Comparison of ENCODE assay signal across 13 cellular contexts in the genomic region with DNA sequence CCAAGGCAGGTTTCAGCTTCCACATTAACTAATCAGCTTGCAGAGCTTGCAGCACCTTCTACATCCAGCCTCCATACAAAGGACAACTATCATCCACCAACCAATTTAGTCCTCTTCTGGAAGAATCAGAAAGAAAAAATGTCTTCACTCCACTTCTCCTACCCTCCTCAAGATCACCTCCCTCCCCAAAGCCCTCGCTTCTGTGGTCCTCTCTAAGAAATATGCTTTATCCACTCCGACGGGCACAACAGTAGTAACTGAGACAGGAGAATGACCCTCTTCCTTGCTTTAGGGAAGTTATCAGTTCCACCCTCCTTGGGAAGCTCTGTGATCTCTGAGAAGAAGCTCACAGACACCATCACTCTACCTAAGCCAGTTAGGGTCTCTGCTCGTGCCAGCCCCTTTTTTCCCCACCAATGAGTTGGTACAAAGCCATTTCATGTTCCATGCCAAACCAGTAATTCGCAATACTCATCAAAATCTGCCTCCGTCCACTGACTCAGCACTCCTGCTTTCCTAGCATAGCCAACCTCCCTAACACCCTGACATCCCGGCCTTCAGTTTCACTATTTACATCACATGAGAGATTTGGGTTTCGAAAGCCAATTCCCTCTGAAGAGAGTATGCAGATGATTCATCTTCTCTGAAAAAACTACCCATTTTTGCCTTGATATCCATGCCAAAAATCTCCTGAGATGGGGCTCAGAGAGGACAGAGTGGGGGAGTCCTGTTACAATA.
DNase-seq lines count a peak whose midpoint lies in the region; ATAC-seq, FAIRE-seq and TF ChIP-seq lines count a peak whose summit lies in the region.
"Had no signal": no experiment of that assay in that cellular context is flagged by ENCODE, and none has a peak within 500 bp of the region (broad histone marks: within the 10 kb centered on the region; RNA-seq: fewer than 3 reads in every experiment).

No MANE protein-coding gene starts in this region.

- CTCF ChIA-PET in activated CD8-positive, alpha-beta memory T cell treated with anti-CD3 and anti-CD28 coated beads, Interleukin-2, amount 10 ng/mL, durations not matched to agents 7 days and 5 days (lab: Charles Lee), result no interaction called here

- WGBS in GM23248 (ENCODE audit: low coverage in 1 of 2, low lambda C conversion rate in 2 of 2, missing lambda C conversion rate in 2 of 2), 2 experiments, result 22 to 23% methylated on average over 8 of the region's 8 CpGs
- 54% methylated on average over 8 of the region's 8 CpGs for WGBS in right cardiac atrium

- H3K4me3 Mint-ChIP-seq in astrocyte (ENCODE audit: unreplicated experiment), result no peak overlapping the region
- H3K4me3 Mint-ChIP-seq in activated CD8-positive, alpha-beta memory T cell treated with anti-CD3 and anti-CD28 coated beads, Interleukin-2, amount 10 ng/mL, durations not matched to agents 7 days and 5 days, result no peak overlapping the region
- H3K4me3 Mint-ChIP-seq: central memory CD8-positive, alpha-beta T cell; stimulated activated naive CD8-positive, alpha-beta T cell treated with anti-CD3 and anti-CD28 coated beads, Interleukin-15, Interleukin-2, amounts not matched to agents 100 ng/mL and 50 ng/mL, for 24 hours; T-helper 17 cell had no signal

- H2AFZ ChIP-seq in GM23248, result peak overlapping the region; percentile 71
- H2AFZ ChIP-seq in astrocyte (ENCODE audit: low read depth, low read length), result peak overlapping the region; percentile 35

- peaks cover 37% of the 10 kb centered on the region for H3F3A ChIP-seq in GM23248 (ENCODE audit: insufficient read depth)

- H3K36me3 ChIP-seq in GM23248 (ENCODE audit: low read depth) (no peaks in the 10 kb centered on the region), astrocyte (ENCODE audit: insufficient read depth, low read length) (no peaks in the 10 kb centered on the region), stomach smooth muscle (ENCODE audit: control insufficient read depth in 2 of 2, insufficient read depth in 2 of 2, low read length in 2 of 2) (no peaks in the 10 kb centered on the region)

- H3K79me2 ChIP-seq in GM23248 (ENCODE audit: insufficient read depth), result no peaks in the 10 kb centered on the region
- no peaks in the 10 kb centered on the region for H3K79me2 ChIP-seq in astrocyte (ENCODE audit: insufficient read depth, low read length)

- H3K4me2 ChIP-seq in GM23248 (ENCODE audit: unreplicated experiment) (peak overlapping the region; percentile 68), astrocyte (ENCODE audit: low read length) (peak overlapping the region; percentile 73)

- peaks cover 7% of the 10 kb centered on the region for H3K9me3 Mint-ChIP-seq in astrocyte (ENCODE audit: unreplicated experiment)
- H3K9me3 Mint-ChIP-seq in activated CD8-positive, alpha-beta memory T cell treated with anti-CD3 and anti-CD28 coated beads, Interleukin-2, amount 10 ng/mL, durations not matched to agents 7 days and 5 days (ENCODE audit: low read depth), result no peaks in the 10 kb centered on the region
- H3K9me3 Mint-ChIP-seq: central memory CD8-positive, alpha-beta T cell; stimulated activated naive CD8-positive, alpha-beta T cell treated with anti-CD3 and anti-CD28 coated beads, Interleukin-15, Interleukin-2, amounts not matched to agents 100 ng/mL and 50 ng/mL, for 24 hours had no signal

- H3K27me3 ChIP-seq in GM23248 (replicated peaks; ENCODE audit: insufficient read depth) (no peaks in the 10 kb centered on the region), astrocyte (ENCODE audit: insufficient read depth, low read length) (no peaks in the 10 kb centered on the region), right cardiac atrium (ENCODE audit: control insufficient read depth, insufficient read depth) (no peaks in the 10 kb centered on the region), stomach smooth muscle (ENCODE audit: control insufficient read depth in 1 of 2, insufficient read depth in 2 of 2, low read length in 2 of 2) (no peaks in the 10 kb centered on the region)

- 0 out of 2 replicates have a peak overlapping the region, but pooled peaks have one; percentile 37 for H3K4me3 ChIP-seq in GM23248
- peak overlapping the region; percentile 27 for H3K4me3 ChIP-seq in astrocyte (ENCODE audit: insufficient read depth, low read depth, low read length)
- no peak overlapping the region for H3K4me3 ChIP-seq in right cardiac atrium (ENCODE audit: low read length)
- H3K4me3 ChIP-seq in stomach smooth muscle (ENCODE audit: low read length in 2 of 2), result no peak overlapping the region

- H3K4me1 Mint-ChIP-seq in astrocyte (ENCODE audit: low read depth, unreplicated experiment), result peaks cover 66% of the 10 kb centered on the region
- H3K4me1 Mint-ChIP-seq in activated CD8-positive, alpha-beta memory T cell treated with anti-CD3 and anti-CD28 coated beads, Interleukin-2, amount 10 ng/mL, durations not matched to agents 7 days and 5 days, result no peaks in the 10 kb centered on the region

- peaks cover 2% of the 10 kb centered on the region for H3K36me3 Mint-ChIP-seq in astrocyte (ENCODE audit: low read depth, unreplicated experiment)
- no peaks in the 10 kb centered on the region for H3K36me3 Mint-ChIP-seq in activated CD8-positive, alpha-beta memory T cell treated with anti-CD3 and anti-CD28 coated beads, Interleukin-2, amount 10 ng/mL, durations not matched to agents 7 days and 5 days

- no peaks in the 10 kb centered on the region for H3K9me2 ChIP-seq in GM23248 (ENCODE audit: insufficient read depth)

- H3K27ac ChIP-seq in GM23248 (peak overlapping the region; percentile 76), astrocyte (ENCODE audit: low read depth, low read length) (peak overlapping the region; percentile 83), right cardiac atrium (ENCODE audit: low read length) (peak overlapping the region; percentile 93), stomach smooth muscle (ENCODE audit: low read length) (peak overlapping the region; percentile 55)

- peak overlapping the region; percentile 96 for H3K27ac Mint-ChIP-seq in astrocyte (ENCODE audit: unreplicated experiment)
- no peak overlapping the region for H3K27ac Mint-ChIP-seq in activated CD8-positive, alpha-beta memory T cell treated with anti-CD3 and anti-CD28 coated beads, Interleukin-2, amount 10 ng/mL, durations not matched to agents 7 days and 5 days
- H3K27ac Mint-ChIP-seq: stimulated activated naive CD8-positive, alpha-beta T cell treated with anti-CD3 and anti-CD28 coated beads, Interleukin-15, Interleukin-2, amounts not matched to agents 100 ng/mL and 50 ng/mL, for 24 hours; T-helper 17 cell had no signal

- intact Hi-C loops in right cardiac atrium (cut with DNase I), result loop anchor here in 3 of 4 donors (10.0 kb wide), 3 partner anchors 59 to 121 kb away; partner anchors contain the start of gene PKDCC (in 1 of the 3)

- H3K9ac ChIP-seq in GM23248 (peak overlapping the region; percentile 63), astrocyte (ENCODE audit: low read length) (peak overlapping the region; percentile 56), stomach smooth muscle (ENCODE audit: low read length in 2 of 2) (no peak overlapping the region)

- H4K20me1 ChIP-seq in GM23248 (ENCODE audit: insufficient read depth) (no peaks in the 10 kb centered on the region), astrocyte (ENCODE audit: insufficient read depth, low read length) (no peaks in the 10 kb centered on the region)

- DNase-seq in GM23248, result peak; percentile 97
- peak; percentile 95 for DNase-seq in astrocyte (ENCODE audit: low read depth)
- no peak for DNase-seq in right cardiac atrium
- DNase-seq in activated CD8-positive, alpha-beta memory T cell treated with anti-CD3 and anti-CD28 coated beads, Interleukin-2, amount 10 ng/mL, durations not matched to agents 7 days and 5 days, result no peak
- no peak for DNase-seq in stimulated activated CD4-positive, alpha-beta T cell treated with anti-CD3 and anti-CD28 coated beads, Interleukin-12 subunit alpha, Interleukin-12 subunit beta, amount 100 ng/mL, for 4 hours
- no peak for DNase-seq in KG1 (lab: John Stamatoyannopoulos, UW)
- DNase-seq in putamen (ENCODE audit: low spot score), result no peak
- DNase-seq: NCI-H1092, T-helper 17 cell had no signal

- in situ Hi-C loops in GM23248 (cut with MboI), result no loop called here

- TF ChIP-seq CTCF in astrocyte (IDR thresholded peaks at IDR 0.05; ENCODE audit: insufficient read depth, low read depth, low read length), result no peak

- no peak for FAIRE-seq in astrocyte (lab: Jason Lieb, UNC)

- H3K9me3 ChIP-seq in GM23248 (ENCODE audit: low read depth) (no peaks in the 10 kb centered on the region), astrocyte (ENCODE audit: insufficient read depth, low read depth, low read length) (no peaks in the 10 kb centered on the region), right cardiac atrium (ENCODE audit: control insufficient read depth, low read length) (no peaks in the 10 kb centered on the region), stomach smooth muscle (ENCODE audit: control insufficient read depth in 2 of 2, low read length in 2 of 2) (no peaks in the 10 kb centered on the region)

- peaks cover 2% of the 10 kb centered on the region for H3K27me3 Mint-ChIP-seq in astrocyte (ENCODE audit: low read depth, unreplicated experiment)
- peaks cover 7% of the 10 kb centered on the region for H3K27me3 Mint-ChIP-seq in activated CD8-positive, alpha-beta memory T cell treated with anti-CD3 and anti-CD28 coated beads, Interleukin-2, amount 10 ng/mL, durations not matched to agents 7 days and 5 days

- peaks cover 50% of the 10 kb centered on the region for H3K4me1 ChIP-seq in GM23248 (ENCODE audit: insufficient read depth)
- peaks cover 73% of the 10 kb centered on the region for H3K4me1 ChIP-seq in astrocyte (ENCODE audit: insufficient read depth, low read length)
- peaks cover 18% of the 10 kb centered on the region for H3K4me1 ChIP-seq in right cardiac atrium (ENCODE audit: control insufficient read depth, insufficient read depth, low read length)
- H3K4me1 ChIP-seq in stomach smooth muscle (ENCODE audit: control insufficient read depth, insufficient read depth, low read length), result peaks cover 24% of the 10 kb centered on the region

- peak; percentile 42 to 45 for ATAC-seq in right cardiac atrium
- no peak for ATAC-seq in activated CD8-positive, alpha-beta memory T cell treated with anti-CD3 and anti-CD28 coated beads, Interleukin-2, amount 10 ng/mL, durations not matched to agents 7 days and 5 days
- ATAC-seq: HCT116, T-helper 17 cell had no signal

Comparison
In these comparisons a context has a peak if more than half of its experiments do, and no peak if none do; other contexts are left out.
1. DNase-seq: peak in GM23248 (single experiment) and astrocyte (single experiment); none in right cardiac atrium (0 of 3), activated CD8-positive, alpha-beta memory T cell treated with anti-CD3 and anti-CD28 coated beads, Interleukin-2, amount 10 ng/mL, durations not matched to agents 7 days and 5 days (single experiment), stimulated activated CD4-positive, alpha-beta T cell treated with anti-CD3 and anti-CD28 coated beads, Interleukin-12 subunit alpha, Interleukin-12 subunit beta, amount 100 ng/mL, for 4 hours (single experiment), KG1 (single experiment) and putamen (single experiment).
2. H3K4me3 ChIP-seq: peak in GM23248 (single experiment) and astrocyte (single experiment); none in right cardiac atrium (single experiment) and stomach smooth muscle (0 of 2).
3. H3K9ac ChIP-seq: peak in GM23248 (single experiment) and astrocyte (single experiment); none in stomach smooth muscle (0 of 2).
4. Peak in every context shown above with its lines, with median percentiles within 50 percentile points of each other: H3K27ac ChIP-seq.